27 cellular contexts compared by ENCODE assay signal in genomic region chr6:64691069-64691468, GRCh38.
"Had no signal": no experiment of that assay in that cellular context is flagged by ENCODE, and none has a peak within 500 bp of the region (broad histone marks: within the 10 kb centered on the region; RNA-seq: fewer than 3 reads in every experiment).

No MANE protein-coding gene starts in this region.

- H3K27me3 ChIP-seq: esophagus muscularis mucosa, foreskin keratinocyte, gastroesophageal sphincter, heart right ventricle, left lung, neutrophil, pancreas, right lobe of liver, transverse colon, upper lobe of right lung, uterus had no signal

- ATAC-seq: foreskin keratinocyte; gastroesophageal sphincter; heart right ventricle; left cardiac atrium; left lung; mucosa of descending colon; natural killer cell treated with Interleukin-12 subunit alpha and Interleukin-12 subunit beta and Interleukin-15 and Interleukin-18, amount 100 ng/mL, for 72 hours; pancreas; right lobe of liver; stimulated activated naive B cell treated with anti-CD40 and anti-IgM and Interleukin-4, amounts not matched to agents 10 μg/mL and 1 μg/mL and 100 μg/mL, for 72 hours; upper lobe of right lung had no signal

- H3K9me3 ChIP-seq: neutrophil, pancreas, transverse colon, upper lobe of right lung, uterus had no signal

- H3K36me3 ChIP-seq: esophagus muscularis mucosa, gastroesophageal sphincter, heart right ventricle, left lung, neutrophil, pancreas, right lobe of liver, transverse colon, upper lobe of right lung, uterus had no signal

- H3K4me1 ChIP-seq: esophagus muscularis mucosa, foreskin keratinocyte, gastroesophageal sphincter, heart right ventricle, left lung, pancreas, transverse colon, upper lobe of right lung, uterus had no signal

- DNase-seq: dermis blood vessel endothelial cell; effector memory CD4-positive, alpha-beta T cell; foreskin keratinocyte; glutamatergic neuron; heart right ventricle; hippocampal formation; islet precursor cell; left cardiac atrium; left lung; mesenchymal stem cell; mucosa of descending colon; naive B cell; pancreas; right lobe of liver; small intestine; stimulated activated CD4-positive, alpha-beta T cell treated with anti-CD3 and anti-CD28 coated beads, Interleukin-15, amount 100 ng/mL, for 24 hours; stimulated activated CD4-positive, alpha-beta T cell treated with anti-CD3 and anti-CD28 coated beads, Interleukin-2, amount 100 ng/mL, for 48 hours; stimulated activated naive B cell treated with anti-CD40 and anti-IgM and Interleukin-4, amounts not matched to agents 10 μg/mL and 1 μg/mL and 100 μg/mL, for 72 hours; transverse colon; upper lobe of right lung; uterus had no signal

- FAIRE-seq: endothelial cell of umbilical vein, pancreas, small intestine had no signal

- H3K4me3 ChIP-seq: coronary artery, esophagus muscularis mucosa, gastroesophageal sphincter, heart right ventricle, left lung, mucosa of descending colon, pancreas, right lobe of liver, transverse colon, upper lobe of right lung, uterus had no signal

- H3K27ac ChIP-seq: coronary artery, esophagus muscularis mucosa, foreskin keratinocyte, gastroesophageal sphincter, heart right ventricle, left lung, neutrophil, pancreas, right lobe of liver, transverse colon, upper lobe of right lung, uterus had no signal
